15 cellular contexts compared by ENCODE assay signal in the genomic region with DNA sequence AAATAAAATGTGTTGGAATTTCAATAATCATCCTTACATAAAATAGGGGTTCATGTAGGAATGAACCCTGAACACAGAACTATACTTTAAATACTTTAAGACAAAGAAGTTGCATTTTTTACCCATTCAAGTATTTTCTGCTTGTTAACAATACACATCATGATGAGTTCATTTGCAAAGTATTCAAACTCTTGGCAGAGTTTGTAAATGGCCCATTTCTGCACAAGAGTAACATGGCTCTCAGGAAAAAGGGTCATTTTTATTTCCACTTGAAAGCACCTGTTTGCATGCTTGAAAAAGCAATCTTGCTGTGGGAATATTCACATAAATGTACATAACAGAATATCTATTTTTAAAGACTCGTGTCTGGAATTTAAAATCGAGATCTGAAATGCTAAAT. TPM values are rescaled to one million over a fixed set of nuclear protein-coding genes. Genes with fewer than 3 reads are reported as not detected.
DNase-seq lines count a peak whose midpoint lies in the region; ATAC-seq and TF ChIP-seq lines count a peak whose summit lies in the region.
"Had no signal": no experiment of that assay in that cellular context is flagged by ENCODE, and none has a peak within 500 bp of the region (broad histone marks: within the 10 kb centered on the region; RNA-seq: fewer than 3 reads in every experiment).

No MANE protein-coding gene starts in this region.

- DNase-seq in AG20443 (ENCODE audit: low spot score) (peak; percentile 32), dermis blood vessel endothelial cell (peak; percentile 70), lung microvascular endothelial cell (ENCODE audit: low read depth in 2 of 2) (peak; percentile 26 to 87), left lobe of liver (ENCODE audit: low spot score) (no peak)
- DNase-seq in activated CD4-positive, alpha-beta T cell treated with anti-CD3 and anti-CD28 coated beads, Interleukin-2, amount 50 U/mL, for 48 hours: no peak
- DNase-seq: activated CD8-positive, alpha-beta memory T cell treated with anti-CD3 and anti-CD28 coated beads, Interleukin-2, amount 50 U/mL, for 48 hours; brain microvascular endothelial cell; Calu3; naive thymus-derived CD8-positive, alpha-beta T cell; NCI-H146; NCI-H524; right cardiac atrium had no signal

- ATAC-seq in SK-N-SH treated with all-trans-retinoic acid at 6 μM for 48 hours: peak; percentile 40; the same call in 1 of the 3 replicates
- ATAC-seq in GM21786 (IDR thresholded peaks at IDR 0.05; ENCODE audit: unreplicated experiment): no peak
- ATAC-seq in HG03039 (IDR thresholded peaks at IDR 0.05; ENCODE audit: unreplicated experiment): no peak
- no peak for ATAC-seq in left lobe of liver
- ATAC-seq: naive thymus-derived CD8-positive, alpha-beta T cell; right cardiac atrium had no signal

TF ChIP-seq in SK-N-SH treated with all-trans-retinoic acid at 6 μM for 48 hours, 23 proteins besides CTCF, POLR2A, EP300 and RAD21:
- TF ChIP-seq CSDC2 (CRISPR knock-in tag; IDR thresholded peaks at IDR 0.05): no peak
- TF ChIP-seq TOX (CRISPR knock-in tag; IDR thresholded peaks at IDR 0.05; ENCODE audit: borderline replicate concordance): no peak
- no peak for TF ChIP-seq ZFP3 (CRISPR knock-in tag; IDR thresholded peaks at IDR 0.05)
TF ChIP-seq in SK-N-SH treated with all-trans-retinoic acid at 6 μM for 48 hours: peak in this region for 0.

RNA-seq across cellular contexts. Expression of a gene that starts 18.1 kb away (rescaled TPM):
- total RNA-seq in dermis blood vessel endothelial cell: 89.7 and 94.1 TPM in 2 replicates
- total RNA-seq in lung microvascular endothelial cell: 63.2 and 65.1 TPM in 2 replicates
- 66.4 TPM for total RNA-seq in left lobe of liver

Comparison
In these comparisons a context has a peak if more than half of its experiments do, and no peak if none do; other contexts are left out.
1. DNase-seq: peak in AG20443 (single experiment), dermis blood vessel endothelial cell (single experiment) and lung microvascular endothelial cell (2 of 2); none in activated CD4-positive, alpha-beta T cell treated with anti-CD3 and anti-CD28 coated beads, Interleukin-2, amount 50 U/mL, for 48 hours (0 of 2) and left lobe of liver (single experiment).